9 cellular contexts compared by ENCODE assay signal in genomic region chr14:64983439-64984310, GRCh38. TPM values are rescaled to one million over a fixed set of nuclear protein-coding genes. Genes with fewer than 3 reads are reported as not detected.
DNase-seq lines count a peak whose midpoint lies in the region; ATAC-seq, FAIRE-seq and TF ChIP-seq lines count a peak whose summit lies in the region.
"Had no signal": no experiment of that assay in that cellular context is flagged by ENCODE, and none has a peak within 500 bp of the region (broad histone marks: within the 10 kb centered on the region; RNA-seq: fewer than 3 reads in every experiment).

No MANE protein-coding gene starts in this region.

- peaks cover 0 to 3% of the 10 kb centered on the region in 2 donors for H3K4me1 ChIP-seq in ascending aorta
- peaks cover 6 to 31% (median 26%) of the 10 kb centered on the region in 4 donors for H3K4me1 ChIP-seq in stomach

- peak overlapping the region; percentile 1 for H3K27ac Mint-ChIP-seq in CD4-positive, alpha-beta T cell

- peaks cover 6% of the 10 kb centered on the region for H3K36me3 Mint-ChIP-seq in CD4-positive, alpha-beta T cell (ENCODE audit: low read depth)

- CTCF ChIA-PET in CD4-positive, alpha-beta T cell (lab: Charles Lee) = interaction anchor here (0.7 to 1.5 kb wide), 3 partner anchors 92 to 160 kb away, joined by 3 to 4 read pairs (median 3); no protein-coding TSS in a partner anchor

- H3K4me3 Mint-ChIP-seq in CD4-positive, alpha-beta T cell = peak overlapping the region; percentile 1

- H3K9me3 ChIP-seq in CD4-positive, alpha-beta T cell (ENCODE audit: control insufficient read depth, low read length) = no peaks in the 10 kb centered on the region
- H3K9me3 ChIP-seq in ascending aorta (no peaks in the 10 kb centered on the region), stomach (no peaks in the 10 kb centered on the region)

- H3K27me3 Mint-ChIP-seq in CD4-positive, alpha-beta T cell = no peaks in the 10 kb centered on the region

- no peak for TF ChIP-seq EP300 in stomach (IDR thresholded peaks at IDR 0.05)

- peak; percentile 88 for TF ChIP-seq CTCF in CD4-positive, alpha-beta T cell (IDR thresholded peaks at IDR 0.05)
- TF ChIP-seq CTCF in ascending aorta (IDR thresholded peaks at IDR 0.05) = peak; percentile 46 to 73 (median 58)
- TF ChIP-seq CTCF in stomach (IDR thresholded peaks at IDR 0.05) = peak in 5 of 7 experiments; percentile 31 to 77 (median 58)

- DNase-seq in CD4-positive, alpha-beta T cell = peak in 4 of 10 experiments; percentile 15 to 33 (median 20)
- DNase-seq in GM18507 (ENCODE audit: extremely low spot score, insufficient read length, low read depth) (no peak), NCI-H748 (lab: John Stamatoyannopoulos, UW; ENCODE audit: unreplicated experiment) (peak; percentile 63), ascending aorta (ENCODE audit: low spot score in 2 of 2) (no peak), iris pigment epithelial cell (ENCODE audit: low read depth) (peak; percentile 66), stomach (peak; percentile 42)

- intact Hi-C loops in CD4-positive, alpha-beta T cell (cut with DNase I, micrococcal nuclease) = loop anchor here (1.0 to 10.0 kb wide), 6 partner anchors 56 to 841 kb away; partner anchors contain the start of gene CHURC1 (in 1 of the 2)
- intact Hi-C loops in ascending aorta (cut with DNase I) = loop anchor here (1.0 kb wide), 1 partner anchor 160 kb away; no protein-coding TSS in a partner anchor
- intact Hi-C loops in stomach (cut with DNase I; ENCODE audit: low total_unique reads) = loop anchor here (10.0 kb wide), 1 partner anchor 159 kb away; no protein-coding TSS in a partner anchor

- TF ChIP-seq POLR2A in stomach (IDR thresholded peaks at IDR 0.05) = no peak

- peaks cover 37% of the 10 kb centered on the region for H3K4me1 Mint-ChIP-seq in CD4-positive, alpha-beta T cell (ENCODE audit: low read depth)

- no peak for ATAC-seq in CD4-positive, alpha-beta T cell (ENCODE audit: poor library complexity)
- no peak for ATAC-seq in HG03439 (IDR thresholded peaks at IDR 0.05; ENCODE audit: unreplicated experiment)
- no peak for ATAC-seq in GM18907 (IDR thresholded peaks at IDR 0.05; ENCODE audit: unreplicated experiment)

- H3K27me3 ChIP-seq in CD4-positive, alpha-beta T cell (ENCODE audit: control insufficient read depth, insufficient read depth, low read length) = no peaks in the 10 kb centered on the region
- H3K27me3 ChIP-seq in ascending aorta (no peaks in the 10 kb centered on the region), stomach (no peaks in the 10 kb centered on the region)

- no peaks in the 10 kb centered on the region for H3K9me3 Mint-ChIP-seq in CD4-positive, alpha-beta T cell

- peak overlapping the region; percentile 21 to 41 for H3K4me3 ChIP-seq in ascending aorta
- H3K4me3 ChIP-seq in stomach = peak overlapping the region in 2 of 4 donors; percentile 13 to 20

- POLR2A ChIA-PET in CD4-positive, alpha-beta T cell (lab: Charles Lee) = interaction anchor here (1.0 kb wide), 1 partner anchor 69 kb away, joined by 4 read pairs; the partner anchor contains the start of gene CHURC1

- FAIRE-seq in GM18507 (lab: Jason Lieb, UNC) = peak; percentile 59

- WGBS in stomach, 5 donors = 6 to 10% (median 8%) methylated on average over 15 of the region's 15 CpGs

- no peak overlapping the region for H3K27ac ChIP-seq in CD4-positive, alpha-beta T cell (ENCODE audit: low read depth, low read length)
- H3K27ac ChIP-seq in ascending aorta (no peak overlapping the region), stomach (peak overlapping the region in 1 of 5 donors; percentile 13)

- no peaks in the 10 kb centered on the region for H3K36me3 ChIP-seq in ascending aorta
- H3K36me3 ChIP-seq in stomach = no peaks in the 10 kb centered on the region

RNA-seq across cellular contexts. Expression of gene FNTB, which starts 3.0 kb away (rescaled TPM):
- 1 to 10 TPM; 7.5 to 7.9 TPM for total RNA-seq in CD4-positive, alpha-beta T cell
- total RNA-seq in ascending aorta (13.9 TPM), stomach (10 to 100 TPM in 2 of 5 donors, 1 to 10 TPM in 2, not detected in 1; 2.9 to 18.3 (median 8.1) TPM)
- 10 to 100 TPM in 1 of 3 donors, 1 to 10 TPM in 2; 6.1 to 10.6 (median 6.3) TPM for polyA plus RNA-seq in stomach

RNA-seq across cellular contexts. Expression of gene RAB15, which starts 11.5 kb away (rescaled TPM):
- total RNA-seq in CD4-positive, alpha-beta T cell = 1 to 10 TPM; 2.6 to 3.8 TPM
- total RNA-seq in ascending aorta (1.6 TPM), stomach (10 to 100 TPM in 3 of 5 donors, 1 to 10 TPM in 2; 1.2 to 20.3 (median 11.0) TPM)
- polyA plus RNA-seq in stomach = 10 to 100 TPM in 2 of 3 donors, 1 to 10 TPM in 1; 7.2 to 14.1 (median 11.9) TPM

RNA-seq across cellular contexts. Expression of gene GPX2, which starts 41.1 kb away (rescaled TPM):
- total RNA-seq in CD4-positive, alpha-beta T cell = not detected
- total RNA-seq in ascending aorta (not detected), stomach (100 to 1,000 TPM in 2 of 5 donors, 10 to 100 TPM in 3; 22.8 to 298 (median 48.4) TPM)
- 100 to 1,000 TPM; 167 to 464 (median 301) TPM for polyA plus RNA-seq in stomach
- total RNA-seq: T-helper 2 cell treated with Interferon-gamma antibody and Interleukin-4, amounts not matched to agents 100 ng/mL and 5 ng/mL, for 36 hours had no signal

Comparison
In these comparisons a context has a peak if more than half of its experiments do, and no peak if none do; other contexts are left out.
1. DNase-seq: peak in NCI-H748 (single experiment), iris pigment epithelial cell (single experiment) and stomach (single experiment); none in GM18507 (single experiment) and ascending aorta (0 of 2).
2. RNA of gene GPX2, which starts 41.1 kb away (total RNA-seq): 22.8 to 298 TPM in stomach; not detected in ascending aorta (single experiment) and not detected in CD4-positive, alpha-beta T cell; every median in the first group is over 10 times any median in the second.
3. Peak in every context shown above with its lines, with median percentiles within 50 percentile points of each other: CTCF ChIP-seq.